Comparison of ENCODE assay signal across 34 cellular contexts in genomic region chr2:218983971-218984238, GRCh38. TPM values are rescaled to one million over a fixed set of nuclear protein-coding genes. Genes with fewer than 3 reads are reported as not detected.
DNase-seq lines count a peak whose midpoint lies in the region; ATAC-seq, FAIRE-seq and TF ChIP-seq lines count a peak whose summit lies in the region.
"Had no signal": no experiment of that assay in that cellular context is flagged by ENCODE, and none has a peak within 500 bp of the region (broad histone marks: within the 10 kb centered on the region; RNA-seq: fewer than 3 reads in every experiment).

No MANE protein-coding gene starts in this region.

- H3K9me3 Mint-ChIP-seq in GM23338 (peaks cover 3% of the 10 kb centered on the region; the same call in 1 of the 3 replicates), progenitor cell of endocrine pancreas (ENCODE audit: low read depth) (no peaks in the 10 kb centered on the region)
- H3K9me3 Mint-ChIP-seq in T-helper 2 cell treated with Interferon-gamma antibody and Interleukin-4, amounts not matched to agents 5 μg/mL and 100 μg/mL, for 36 hours = no peaks in the 10 kb centered on the region
- H3K9me3 Mint-ChIP-seq: activated naive CD8-positive, alpha-beta T cell treated with anti-CD3 and anti-CD28 coated beads for 36 hours; CD8-positive, alpha-beta T cell; immature natural killer cell; natural killer cell; stimulated activated memory B cell treated with anti-CD40 and anti-IgM and Interleukin-4, amounts not matched to agents 10 μg/mL and 1 μg/mL and 100 μg/mL, for 72 hours; T-cell had no signal

- H2AFZ ChIP-seq in GM23338 (peak overlapping the region; percentile 86; the same call in 1 of the 2 replicates), H1 (ENCODE audit: low read length) (no peak overlapping the region), GM23248 (no peak overlapping the region)

- no peak for TF ChIP-seq RAD21 in H1 (IDR thresholded peaks at IDR 0.05 in 1 of 2, conservative IDR thresholded peaks at IDR 0.05 in 1 of 2; ENCODE audit: low read depth in 2 of 2, low read length in 2 of 2)

- no peak for TF ChIP-seq CTCF in GM23338 (conservative IDR thresholded peaks at IDR 0.05; ENCODE audit: low read depth in 2 of 2)
- no peak for TF ChIP-seq CTCF in H1 (IDR thresholded peaks at IDR 0.05; ENCODE audit: control extremely low read depth in 1 of 3, insufficient read depth in 1 of 3, low read depth in 1 of 3, low read length in 3 of 3)
- no peak for TF ChIP-seq CTCF in progenitor cell of endocrine pancreas (IDR thresholded peaks at IDR 0.05; ENCODE audit: unreplicated experiment)
- TF ChIP-seq CTCF in GM10248 (IDR thresholded peaks at IDR 0.05; ENCODE audit: control extremely low read depth, extremely low read depth, low read depth, missing control alignments) = no peak

- DNase-seq in GM23338 (ENCODE audit: low spot score) (no peak), H1 (ENCODE audit: low read depth in 1 of 2, low spot score in 2 of 2) (no peak), progenitor cell of endocrine pancreas (ENCODE audit: low spot score, unreplicated experiment) (no peak), GM23248 (no peak), GM10248 (ENCODE audit: extremely low spot score) (no peak)
- no peak for DNase-seq in T-helper 2 cell treated with Interferon-gamma antibody and Interleukin-4, amounts not matched to agents 5 μg/mL and 100 μg/mL, for 36 hours (ENCODE audit: low spot score)
- DNase-seq: activated CD8-positive, alpha-beta T cell treated with anti-CD3 and anti-CD28 coated beads, Interleukin-2, amount 10 ng/mL, durations not matched to agents 7 days and 5 days; activated effector memory CD4-positive, alpha-beta T cell treated with Interleukin-2 at 50 U/mL for 16 hours; activated naive CD8-positive, alpha-beta T cell treated with anti-CD3 and anti-CD28 coated beads for 36 hours; CD8-positive, alpha-beta T cell; DMS 273 treated with DMSO at 0.1 percent for 48 hours; foreskin keratinocyte; hippocampal formation; immature natural killer cell; natural killer cell; NCI-H2029; ovary; stimulated activated CD4-positive, alpha-beta T cell treated with anti-CD3 and anti-CD28 coated beads, Interleukin-12 subunit alpha, Interleukin-12 subunit beta, amount 100 ng/mL, for 4 hours; stimulated activated CD4-positive, alpha-beta T cell treated with anti-CD3 and anti-CD28 coated beads, Interleukin-4, amount 100 ng/mL, for 1 hour; T-cell; thyroid gland had no signal

- H3K27me3 Mint-ChIP-seq in GM23338 (ENCODE audit: insufficient read depth, low read depth, poor library complexity) (peaks cover 94% of the 10 kb centered on the region), progenitor cell of endocrine pancreas (peaks cover 87% of the 10 kb centered on the region)
- peaks cover 80% of the 10 kb centered on the region for H3K27me3 Mint-ChIP-seq in T-helper 2 cell treated with Interferon-gamma antibody and Interleukin-4, amounts not matched to agents 5 μg/mL and 100 μg/mL, for 36 hours (ENCODE audit: low read depth)

- TF ChIP-seq EP300 in H1 (IDR thresholded peaks at IDR 0.05; ENCODE audit: borderline replicate concordance in 1 of 2, low read depth in 2 of 2, low read length in 2 of 2) = no peak

- H3K4me1 Mint-ChIP-seq in GM23338 = peaks cover 17% of the 10 kb centered on the region
- H3K4me1 Mint-ChIP-seq in progenitor cell of endocrine pancreas (ENCODE audit: low read depth) = peaks cover 8% of the 10 kb centered on the region
- H3K4me1 Mint-ChIP-seq in T-helper 2 cell treated with Interferon-gamma antibody and Interleukin-4, amounts not matched to agents 5 μg/mL and 100 μg/mL, for 36 hours (ENCODE audit: low read depth) = peaks cover 11% of the 10 kb centered on the region

- H3K9me2 ChIP-seq in GM23338 (ENCODE audit: insufficient read depth) (no peaks in the 10 kb centered on the region), GM23248 (ENCODE audit: insufficient read depth) (no peaks in the 10 kb centered on the region)

- H3K36me3 ChIP-seq in BLaER1 = no peaks in the 10 kb centered on the region
- no peaks in the 10 kb centered on the region for H3K36me3 ChIP-seq in GM23338 (ENCODE audit: insufficient read depth)
- H3K36me3 ChIP-seq in H1 (ENCODE audit: control insufficient read depth in 2 of 4, insufficient read depth in 4 of 4, low read length in 3 of 4) = peaks cover 0 to 7% (median 0%) of the 10 kb centered on the region in 4 experiments; a peak in 1 of 8 replicates
- H3K36me3 ChIP-seq in GM23248 (ENCODE audit: low read depth) = no peaks in the 10 kb centered on the region
- H3K36me3 ChIP-seq: esophagus muscularis mucosa, HAP-1, ovary, Peyer's patch, right lobe of liver, thyroid gland, vagina had no signal

- no peak overlapping the region for H4K91ac ChIP-seq in H1 (replicated peaks; ENCODE audit: insufficient read length, low read length)

- H3K4ac ChIP-seq in H1 (replicated peaks; ENCODE audit: insufficient read length, low read depth, low read length) = no peak overlapping the region

- peak overlapping the region; percentile 42; the same call in 1 of the 3 replicates for H3K4me3 Mint-ChIP-seq in GM23338
- peak overlapping the region; percentile 26 for H3K4me3 Mint-ChIP-seq in progenitor cell of endocrine pancreas (ENCODE audit: low read depth)
- H3K4me3 Mint-ChIP-seq in T-helper 2 cell treated with Interferon-gamma antibody and Interleukin-4, amounts not matched to agents 5 μg/mL and 100 μg/mL, for 36 hours = no peak overlapping the region
- H3K4me3 Mint-ChIP-seq: activated CD8-positive, alpha-beta T cell treated with anti-CD3 and anti-CD28 coated beads, Interleukin-2, amount 10 ng/mL, durations not matched to agents 7 days and 5 days; activated naive CD8-positive, alpha-beta T cell treated with anti-CD3 and anti-CD28 coated beads for 36 hours; CD8-positive, alpha-beta T cell; natural killer cell; stimulated activated memory B cell treated with anti-CD40 and anti-IgM and Interleukin-4, amounts not matched to agents 10 μg/mL and 1 μg/mL and 100 μg/mL, for 72 hours had no signal

- TF ChIP-seq POLR2A in H1 (IDR thresholded peaks at IDR 0.05; ENCODE audit: control extremely low read depth in 1 of 2, low read depth in 2 of 2, low read length in 2 of 2) = no peak

- no peak overlapping the region for H3K27ac ChIP-seq in BLaER1
- H3K27ac ChIP-seq in GM23338 (ENCODE audit: low read depth) = no peak overlapping the region
- H3K27ac ChIP-seq in H1 (ENCODE audit: low read depth, low read length) = no peak overlapping the region
- H3K27ac ChIP-seq in GM23248 = no peak overlapping the region
- H3K27ac ChIP-seq: esophagus muscularis mucosa, foreskin keratinocyte, ovary, Peyer's patch, right lobe of liver, thyroid gland, vagina had no signal

- 5% methylated on average over 9 of the region's 9 CpGs; no CpG with 5 or more reads in 1 of the 2 experiments for WGBS in H1 (ENCODE audit: extremely low coverage in 1 of 2, insufficient coverage in 1 of 2, insufficient read length in 1 of 2, insufficient replicate concordance in 2 of 2, low coverage in 1 of 2, low lambda C conversion rate in 2 of 2, missing lambda C conversion rate in 1 of 2), 2 experiments
- 2 to 3% methylated on average over 9 of the region's 9 CpGs for WGBS in GM23248 (ENCODE audit: low coverage in 1 of 2, low lambda C conversion rate in 2 of 2, missing lambda C conversion rate in 2 of 2), 2 experiments

- H3K27me3 ChIP-seq in BLaER1 = peaks cover 97% of the 10 kb centered on the region
- peaks cover 98% of the 10 kb centered on the region for H3K27me3 ChIP-seq in GM23338 (ENCODE audit: insufficient read depth)
- H3K27me3 ChIP-seq in H1 (replicated peaks in 1 of 4; ENCODE audit: control insufficient read depth in 3 of 4, extremely low read depth in 1 of 4, insufficient read depth in 3 of 4, low read length in 3 of 4) = peaks cover 87 to 97% (median 95%) of the 10 kb centered on the region in 4 experiments
- peaks cover 83% of the 10 kb centered on the region for H3K27me3 ChIP-seq in GM23248 (replicated peaks; ENCODE audit: insufficient read depth)

- H4K8ac ChIP-seq in H1 (ENCODE audit: extremely low read depth, insufficient read depth, low read length) = no peak overlapping the region

- no peak overlapping the region; the same call in 1 of the 2 replicates for H3K18ac ChIP-seq in H1 (ENCODE audit: extremely low read depth, low read length)

- H4K20me1 ChIP-seq in BLaER1 (peaks cover 76% of the 10 kb centered on the region), GM23338 (replicated peaks; ENCODE audit: insufficient read depth) (peaks cover 18% of the 10 kb centered on the region), H1 (replicated peaks in 1 of 2; ENCODE audit: control insufficient read depth in 1 of 2, insufficient read depth in 2 of 2, low read length in 2 of 2) (peaks cover 13 to 34% of the 10 kb centered on the region in 2 experiments), GM23248 (ENCODE audit: insufficient read depth) (no peaks in the 10 kb centered on the region)

- CTCF ChIA-PET in H1 (lab: Charles Lee; ENCODE audit: partially characterized antibody) = interaction anchor here (1.1 to 13.0 kb wide), 9 partner anchors 12 to 129 kb away, joined by 3 to 284 read pairs (median 4); partner anchors contain the start of genes CDK5R2 and CRYBA2
- CTCF ChIA-PET in GM10248 (lab: Yijun Ruan, JAX) = interaction anchor here (1.6 to 4.3 kb wide), 2 partner anchors 9 to 10 kb away, joined by 3 to 60 read pairs; partner anchors contain the start of gene CRYBA2

- H3K4me1 ChIP-seq in BLaER1 (peaks cover 9% of the 10 kb centered on the region), GM23338 (ENCODE audit: insufficient read depth) (peaks cover 33% of the 10 kb centered on the region; the same call in 1 of the 2 replicates), H1 (replicated peaks in 1 of 4; ENCODE audit: control insufficient read depth in 3 of 4, insufficient read depth in 4 of 4, low read length in 3 of 4) (peaks cover 0 to 25% (median 19%) of the 10 kb centered on the region in 4 experiments; a peak in 6 of 7 replicates), GM23248 (ENCODE audit: insufficient read depth) (no peaks in the 10 kb centered on the region)
- H3K4me1 ChIP-seq: foreskin keratinocyte, HAP-1 had no signal

- no peak overlapping the region for H3K56ac ChIP-seq in H1 (replicated peaks; ENCODE audit: insufficient read length, low read depth, low read length)

- H2AK5ac ChIP-seq in H1 (ENCODE audit: low read depth, low read length) = no peak overlapping the region

- H2BK5ac ChIP-seq in H1 (ENCODE audit: low read depth, low read length) = no peak overlapping the region

- H3K79me2 ChIP-seq in GM23338 (replicated peaks; ENCODE audit: insufficient read depth) (no peaks in the 10 kb centered on the region), H1 (ENCODE audit: control insufficient read depth in 1 of 2, insufficient read depth in 2 of 2, low read length in 2 of 2) (no peaks in the 10 kb centered on the region), GM23248 (ENCODE audit: insufficient read depth) (no peaks in the 10 kb centered on the region)

- no peaks in the 10 kb centered on the region for H3K79me1 ChIP-seq in H1 (ENCODE audit: low read depth, low read length)

- no peak for FAIRE-seq in H1 (lab: Jason Lieb, UNC)
- FAIRE-seq: K562 had no signal

- no peak for ATAC-seq in GM23338
- ATAC-seq in HG02970 (IDR thresholded peaks at IDR 0.05; ENCODE audit: low FRiP score, unreplicated experiment) = no peak
- ATAC-seq: activated CD8-positive, alpha-beta T cell treated with anti-CD3 and anti-CD28 coated beads, Interleukin-2, amount 10 ng/mL, durations not matched to agents 7 days and 5 days; CD8-positive, alpha-beta T cell; foreskin keratinocyte; K562; natural killer cell; stimulated activated memory B cell treated with anti-CD40 and anti-IgM and Interleukin-4, amounts not matched to agents 10 μg/mL and 1 μg/mL and 100 μg/mL, for 72 hours; T-cell had no signal

- H3F3A ChIP-seq in GM23338 (replicated peaks; ENCODE audit: low read depth) (0 out of 2 replicates have a peak, but pooled peaks cover 4% of the 10 kb centered on the region), GM23248 (ENCODE audit: insufficient read depth) (no peaks in the 10 kb centered on the region)

- H3K9me3 ChIP-seq in BLaER1 = peaks cover 10% of the 10 kb centered on the region; the same call in 1 of the 2 replicates
- H3K9me3 ChIP-seq in H1 (ENCODE audit: insufficient read depth in 2 of 2, low read depth in 1 of 2, low read length in 1 of 2) = no peaks in the 10 kb centered on the region
- no peaks in the 10 kb centered on the region for H3K9me3 ChIP-seq in GM23248 (ENCODE audit: low read depth)
- H3K9me3 ChIP-seq: esophagus muscularis mucosa, HAP-1, ovary, Peyer's patch, right lobe of liver, thyroid gland, vagina had no signal

- no peak overlapping the region for H2BK120ac ChIP-seq in H1 (replicated peaks; ENCODE audit: low read depth, low read length)

- no peaks in the 10 kb centered on the region; the same call in 2 of the 3 replicates for H3K36me3 Mint-ChIP-seq in GM23338 (ENCODE audit: low read depth)
- no peaks in the 10 kb centered on the region for H3K36me3 Mint-ChIP-seq in progenitor cell of endocrine pancreas (ENCODE audit: insufficient read depth)
- H3K36me3 Mint-ChIP-seq in T-helper 2 cell treated with Interferon-gamma antibody and Interleukin-4, amounts not matched to agents 5 μg/mL and 100 μg/mL, for 36 hours (ENCODE audit: low read depth) = peaks cover 2% of the 10 kb centered on the region
- H3K36me3 Mint-ChIP-seq: activated naive CD8-positive, alpha-beta T cell treated with anti-CD3 and anti-CD28 coated beads for 36 hours; CD8-positive, alpha-beta T cell; immature natural killer cell; natural killer cell; stimulated activated memory B cell treated with anti-CD40 and anti-IgM and Interleukin-4, amounts not matched to agents 10 μg/mL and 1 μg/mL and 100 μg/mL, for 72 hours; T-cell had no signal

- H2BK20ac ChIP-seq in H1 (ENCODE audit: low read length) = no peak overlapping the region

- no peak overlapping the region for H4K5ac ChIP-seq in H1 (ENCODE audit: insufficient read length, low read depth, low read length)

- peak overlapping the region; percentile 60; the same call in 1 of the 2 replicates for H2BK12ac ChIP-seq in H1 (ENCODE audit: low read depth, low read length)

- H3K14ac ChIP-seq in H1 (ENCODE audit: insufficient read length) = no peak overlapping the region

- in situ Hi-C loops in GM23248 (cut with MboI) = no loop called here

- no peak overlapping the region for H3K23ac ChIP-seq in H1 (ENCODE audit: insufficient read length)

- H3K27ac Mint-ChIP-seq in GM23338 (no peak overlapping the region), progenitor cell of endocrine pancreas (no peak overlapping the region)
- no peak overlapping the region for H3K27ac Mint-ChIP-seq in T-helper 2 cell treated with Interferon-gamma antibody and Interleukin-4, amounts not matched to agents 5 μg/mL and 100 μg/mL, for 36 hours
- H3K27ac Mint-ChIP-seq: activated CD8-positive, alpha-beta T cell treated with anti-CD3 and anti-CD28 coated beads, Interleukin-2, amount 10 ng/mL, durations not matched to agents 7 days and 5 days; activated naive CD8-positive, alpha-beta T cell treated with anti-CD3 and anti-CD28 coated beads for 36 hours; CD8-positive, alpha-beta T cell; immature natural killer cell; natural killer cell; stimulated activated memory B cell treated with anti-CD40 and anti-IgM and Interleukin-4, amounts not matched to agents 10 μg/mL and 1 μg/mL and 100 μg/mL, for 72 hours; T-cell had no signal

- H3K23me2 ChIP-seq in H1 (ENCODE audit: low read depth, low read length) = peaks cover 6% of the 10 kb centered on the region; the same call in 1 of the 2 replicates

- H2BK15ac ChIP-seq in H1 (ENCODE audit: low read length) = no peak overlapping the region

- H3K4me2 ChIP-seq in BLaER1 (peak overlapping the region; percentile 65; the same call in 1 of the 2 replicates), GM23338 (peak overlapping the region; percentile 81), H1 (ENCODE audit: insufficient read depth in 1 of 2, low read depth in 2 of 2, low read length in 2 of 2) (peak overlapping the region; percentile 46 to 67; a peak in 3 of 4 replicates), GM23248 (ENCODE audit: unreplicated experiment) (no peak overlapping the region)

- POLR2A ChIA-PET in H1 (lab: Charles Lee; ENCODE audit: partially characterized antibody) (interaction anchor here (0.6 to 1.0 kb wide), 3 partner anchors 9 to 614 kb away, joined by 3 to 4 read pairs (median 3); no protein-coding TSS in a partner anchor), GM10248 (lab: Yijun Ruan, JAX) (no interaction called here)

- no peak overlapping the region for H3K9ac ChIP-seq in BLaER1
- no peak overlapping the region for H3K9ac ChIP-seq in H1 (replicated peaks in 1 of 4; ENCODE audit: extremely low read depth in 1 of 4, low read depth in 3 of 4, low read length in 3 of 4)
- H3K9ac ChIP-seq in GM23248 = no peak overlapping the region

- H3K4me3 ChIP-seq in BLaER1 = peak overlapping the region; percentile 22; the same call in 1 of the 2 replicates
- H3K4me3 ChIP-seq in GM23338 = peak overlapping the region; percentile 51
- peak overlapping the region in 1 of 4 experiments; percentile 52; a peak in 2 of 8 replicates for H3K4me3 ChIP-seq in H1 (ENCODE audit: extremely low read depth in 1 of 4, insufficient read depth in 2 of 4, low read depth in 3 of 4, low read length in 4 of 4)
- H3K4me3 ChIP-seq in GM23248 = no peak overlapping the region
- H3K4me3 ChIP-seq: HAP-1, K562, ovary, right lobe of liver, thyroid gland had no signal

RNA-seq across cellular contexts. Expression of gene FEV, which starts 1.1 kb away (rescaled TPM):
- total RNA-seq in GM23338 (2014; rRNA removed; shearing (Covaris generic)) = not detected in 2 replicates
- polyA plus RNA-seq in GM23338 (2016; fragmentation: Nextera tagmentation; extraction: Ambion mirVana) = not detected in 2 replicates
- not detected in 2 replicates for total RNA-seq in H1 (2021; fragmentation: NEBNext Ultra II Directional; extraction: Animal tissue kit (Norgen Biotek cat#: 25700))
- polyA plus RNA-seq in H1 (2011; rRNA removed) = not detected in 2 replicates
- not detected for polyA plus RNA-seq in H1 (2011; cell fraction: cytosol; rRNA removed)
- polyA plus RNA-seq in H1 (2011; cell fraction: nucleus; rRNA removed) = not detected
- polyA plus RNA-seq in H1 (2012, experiment 1 of 2) = not detected in 4 replicates
- not detected for polyA plus RNA-seq in H1 (2012, experiment 2 of 2)
- not detected for polyA plus RNA-seq in H1 (2013, experiment 1 of 2)
- polyA plus RNA-seq in H1 (2013, experiment 2 of 2) = not detected
- polyA minus RNA-seq in H1 (2011; rRNA and poly(A)+ RNA removed) = not detected in 2 replicates
- polyA minus RNA-seq in H1 (2011; cell fraction: cytosol; rRNA and poly(A)+ RNA removed) = not detected
- polyA minus RNA-seq in H1 (2011; cell fraction: nucleus; rRNA and poly(A)+ RNA removed) = not detected
- 13.5 and 15.6 TPM in 2 replicates for total RNA-seq in progenitor cell of endocrine pancreas
- total RNA-seq in GM23248 (2014; rRNA removed; shearing (Covaris generic)) = not detected in 2 replicates
- not detected in 2 replicates for polyA plus RNA-seq in GM23248 (2016; fragmentation: Nextera tagmentation; extraction: Ambion mirVana)
- total RNA-seq: activated CD8-positive, alpha-beta T cell treated with anti-CD3 and anti-CD28 coated beads, Interleukin-2, amount 10 ng/mL, durations not matched to agents 7 days and 5 days; activated naive CD8-positive, alpha-beta T cell treated with anti-CD3 and anti-CD28 coated beads for 36 hours; aorta; CD8-positive, alpha-beta T cell; esophagus muscularis mucosa; foreskin keratinocyte; left lobe of liver; MCF 10A; mononuclear cell; natural killer cell; right lobe of liver; T-cell; thyroid gland; vagina had no signal
- polyA plus RNA-seq: foreskin keratinocyte, immature natural killer cell, ovary had no signal

RNA-seq across cellular contexts. Expression of gene CRYBA2, which starts 9.3 kb away (rescaled TPM):
- not detected in 2 replicates for total RNA-seq in GM23338 (2014; rRNA removed; shearing (Covaris generic))
- polyA plus RNA-seq in GM23338 (2016; fragmentation: Nextera tagmentation; extraction: Ambion mirVana) (not detected in 2 replicates), H1 (2011; rRNA removed) (not detected in 2 replicates), GM23248 (2016; fragmentation: Nextera tagmentation; extraction: Ambion mirVana) (not detected in 2 replicates)
- not detected in 2 replicates for total RNA-seq in H1 (2021; fragmentation: NEBNext Ultra II Directional; extraction: Animal tissue kit (Norgen Biotek cat#: 25700))
- not detected for polyA plus RNA-seq in H1 (2011; cell fraction: cytosol; rRNA removed)
- not detected for polyA plus RNA-seq in H1 (2011; cell fraction: nucleus; rRNA removed)
- polyA plus RNA-seq in H1 (2012, experiment 1 of 2) = not detected in 4 replicates
- polyA plus RNA-seq in H1 (2012, experiment 2 of 2) = not detected
- polyA plus RNA-seq in H1 (2013, experiment 1 of 2) = not detected
- not detected for polyA plus RNA-seq in H1 (2013, experiment 2 of 2)
- polyA minus RNA-seq in H1 (2011; rRNA and poly(A)+ RNA removed) = not detected in 2 replicates
- polyA minus RNA-seq in H1 (2011; cell fraction: cytosol; rRNA and poly(A)+ RNA removed) = not detected
- polyA minus RNA-seq in H1 (2011; cell fraction: nucleus; rRNA and poly(A)+ RNA removed) = not detected
- total RNA-seq in progenitor cell of endocrine pancreas = 24.4 and 30.1 TPM in 2 replicates
- not detected in 2 replicates for total RNA-seq in GM23248 (2014; rRNA removed; shearing (Covaris generic))
- total RNA-seq: activated CD8-positive, alpha-beta T cell treated with anti-CD3 and anti-CD28 coated beads, Interleukin-2, amount 10 ng/mL, durations not matched to agents 7 days and 5 days; activated naive CD8-positive, alpha-beta T cell treated with anti-CD3 and anti-CD28 coated beads for 36 hours; aorta; CD8-positive, alpha-beta T cell; esophagus muscularis mucosa; foreskin keratinocyte; left lobe of liver; MCF 10A; mononuclear cell; natural killer cell; ovary; right lobe of liver; T-cell; thyroid gland; vagina had no signal
- polyA plus RNA-seq: aorta, foreskin keratinocyte, immature natural killer cell, ovary had no signal

RNA-seq across cellular contexts. Expression of gene CDK5R2, which starts 24.4 kb away (rescaled TPM):
- 0.43 and 0.56 TPM in 2 replicates for total RNA-seq in GM23338 (2014; rRNA removed; shearing (Covaris generic))
- polyA plus RNA-seq in GM23338 (2016; fragmentation: Nextera tagmentation; extraction: Ambion mirVana) (0.19 TPM in 1 of 2 replicates, not detected in the other), H1 (2011; rRNA removed) (0.14 TPM in 2 replicates), GM23248 (2016; fragmentation: Nextera tagmentation; extraction: Ambion mirVana) (not detected in 2 replicates)
- total RNA-seq in H1 (2021; fragmentation: NEBNext Ultra II Directional; extraction: Animal tissue kit (Norgen Biotek cat#: 25700)) = not detected in 2 replicates
- polyA plus RNA-seq in H1 (2011; cell fraction: cytosol; rRNA removed) = 0.09 TPM
- polyA plus RNA-seq in H1 (2011; cell fraction: nucleus; rRNA removed) = not detected
- 0.08 to 0.33 TPM (median 0.14 TPM) in 3 of 4 replicates, not detected in the other for polyA plus RNA-seq in H1 (2012, experiment 1 of 2)
- not detected for polyA plus RNA-seq in H1 (2012, experiment 2 of 2)
- 0.10 TPM for polyA plus RNA-seq in H1 (2013, experiment 1 of 2)
- polyA plus RNA-seq in H1 (2013, experiment 2 of 2) = 0.13 TPM
- polyA minus RNA-seq in H1 (2011; rRNA and poly(A)+ RNA removed) = 0.06 TPM in 1 of 2 replicates, not detected in the other
- polyA minus RNA-seq in H1 (2011; cell fraction: cytosol; rRNA and poly(A)+ RNA removed) = not detected
- polyA minus RNA-seq in H1 (2011; cell fraction: nucleus; rRNA and poly(A)+ RNA removed) = not detected
- 5.1 and 6.2 TPM in 2 replicates for total RNA-seq in progenitor cell of endocrine pancreas
- total RNA-seq in GM23248 (2014; rRNA removed; shearing (Covaris generic)) = not detected in 2 replicates
- total RNA-seq: activated CD8-positive, alpha-beta T cell treated with anti-CD3 and anti-CD28 coated beads, Interleukin-2, amount 10 ng/mL, durations not matched to agents 7 days and 5 days; activated naive CD8-positive, alpha-beta T cell treated with anti-CD3 and anti-CD28 coated beads for 36 hours; aorta; CD8-positive, alpha-beta T cell; foreskin keratinocyte; left lobe of liver; MCF 10A; mononuclear cell; natural killer cell; ovary; right lobe of liver; T-cell had no signal
- polyA plus RNA-seq: aorta, immature natural killer cell, K562, ovary had no signal

RNA-seq across cellular contexts. Expression of gene CFAP65, which starts 57.4 kb away (rescaled TPM):
- 0.23 and 0.38 TPM in 2 replicates for total RNA-seq in GM23338 (2014; rRNA removed; shearing (Covaris generic))
- polyA plus RNA-seq in GM23338 (2016; fragmentation: Nextera tagmentation; extraction: Ambion mirVana) = 0.37 and 0.74 TPM in 2 replicates
- 0.13 and 0.19 TPM in 2 replicates for total RNA-seq in H1 (2021; fragmentation: NEBNext Ultra II Directional; extraction: Animal tissue kit (Norgen Biotek cat#: 25700))
- 0.38 and 0.45 TPM in 2 replicates for polyA plus RNA-seq in H1 (2011; rRNA removed)
- 1.0 TPM for polyA plus RNA-seq in H1 (2011; cell fraction: cytosol; rRNA removed)
- 0.88 TPM for polyA plus RNA-seq in H1 (2011; cell fraction: nucleus; rRNA removed)
- polyA plus RNA-seq in H1 (2012, experiment 1 of 2) = 0.32 to 0.68 TPM (median 0.52 TPM) in 4 replicates
- polyA plus RNA-seq in H1 (2012, experiment 2 of 2) = 0.33 TPM
- 0.18 TPM for polyA plus RNA-seq in H1 (2013, experiment 1 of 2)
- polyA plus RNA-seq in H1 (2013, experiment 2 of 2) = 0.18 TPM
- 0.35 and 0.76 TPM in 2 replicates for polyA minus RNA-seq in H1 (2011; rRNA and poly(A)+ RNA removed)
- polyA minus RNA-seq in H1 (2011; cell fraction: cytosol; rRNA and poly(A)+ RNA removed) = not detected
- 0.20 TPM for polyA minus RNA-seq in H1 (2011; cell fraction: nucleus; rRNA and poly(A)+ RNA removed)
- total RNA-seq in progenitor cell of endocrine pancreas = 0.65 and 0.67 TPM in 2 replicates
- total RNA-seq in GM23248 (2014; rRNA removed; shearing (Covaris generic)) = not detected in 2 replicates
- polyA plus RNA-seq in GM23248 (2016; fragmentation: Nextera tagmentation; extraction: Ambion mirVana) = 0.08 TPM in 1 of 2 replicates, not detected in the other
- total RNA-seq: activated CD8-positive, alpha-beta T cell treated with anti-CD3 and anti-CD28 coated beads, Interleukin-2, amount 10 ng/mL, durations not matched to agents 7 days and 5 days; activated naive CD8-positive, alpha-beta T cell treated with anti-CD3 and anti-CD28 coated beads for 36 hours; aorta; CD8-positive, alpha-beta T cell; esophagus muscularis mucosa; foreskin keratinocyte; K562; MCF 10A; natural killer cell; right lobe of liver; vagina had no signal
- polyA plus RNA-seq: foreskin keratinocyte, immature natural killer cell, K562 had no signal

Comparison
In these comparisons a context has a peak if more than half of its experiments do, and no peak if none do; other contexts are left out.
1. RNA of gene FEV, which starts 1.1 kb away (total RNA-seq): 13.5 to 15.6 TPM in progenitor cell of endocrine pancreas; not detected in H1, not detected in GM23338 and not detected in GM23248; every median in the first group is over 10 times any median in the second.
2. RNA of gene CRYBA2, which starts 9.3 kb away (total RNA-seq): 24.4 to 30.1 TPM in progenitor cell of endocrine pancreas; not detected in GM23338, not detected in H1 and not detected in GM23248; every median in the first group is over 10 times any median in the second.